1 cellular context compared by ENCODE assay signal in genomic region chr17:17201271-17201670, GRCh38.
TF ChIP-seq lines count a peak whose summit lies in the region.

No MANE protein-coding gene starts in this region.

TF ChIP-seq in HEK293, 187 proteins besides CTCF, POLR2A, EP300 and RAD21:
- no peak for TF ChIP-seq ZNF416 (tag by site-specific recombination; IDR thresholded peaks at IDR 0.05)
- TF ChIP-seq SCRT2 (tag by site-specific recombination; IDR thresholded peaks at IDR 0.05): peak; percentile 49; the same call in 1 of the 2 replicates
